13 cellular contexts compared by ENCODE assay signal in the genomic region with DNA sequence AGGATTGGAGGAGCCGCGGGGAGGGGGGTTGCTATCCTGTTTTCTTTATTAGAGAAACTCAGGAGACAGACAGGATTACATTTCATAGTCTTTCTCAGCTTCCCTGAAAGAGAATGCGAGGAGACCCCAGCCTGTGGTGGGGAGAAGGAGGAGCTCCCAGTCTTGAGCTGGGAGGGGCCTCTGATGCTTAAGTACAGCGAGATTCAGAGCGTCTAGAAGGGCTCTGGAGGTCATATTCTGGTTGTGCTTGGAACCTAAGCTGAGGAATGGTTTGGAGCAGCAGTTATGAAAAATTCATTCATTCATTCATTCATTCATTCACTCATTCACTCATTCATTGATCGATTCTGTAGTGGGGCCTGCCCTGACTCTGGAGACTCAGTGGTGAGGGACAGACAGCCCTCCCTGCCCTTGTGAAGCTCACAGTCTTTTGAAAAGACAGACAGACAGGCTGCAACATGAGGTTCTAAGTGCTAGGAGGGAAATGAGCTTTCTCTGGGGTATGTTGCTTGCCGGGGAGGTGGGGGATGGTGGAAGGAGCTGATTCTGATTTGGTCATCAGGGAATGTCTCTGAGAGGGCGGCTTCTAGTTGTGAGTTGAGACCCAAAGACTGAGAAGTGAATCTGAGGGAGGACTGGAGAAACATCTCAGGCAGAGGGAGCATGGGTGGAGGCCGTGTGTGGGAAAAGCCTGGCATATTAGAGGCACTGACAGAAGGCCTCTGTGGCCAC. TPM values are rescaled to one million over a fixed set of nuclear protein-coding genes. Genes with fewer than 3 reads are reported as not detected.
DNase-seq lines count a peak whose midpoint lies in the region; TF ChIP-seq lines count a peak whose summit lies in the region.
"Had no signal": no experiment of that assay in that cellular context is flagged by ENCODE, and none has a peak within 500 bp of the region (broad histone marks: within the 10 kb centered on the region; RNA-seq: fewer than 3 reads in every experiment).

No MANE protein-coding gene starts in this region.

- TF ChIP-seq CTCF in WERI-Rb-1 (IDR thresholded peaks at IDR 0.05; ENCODE audit: low read depth, low read length) (no peak), right atrium auricular region (IDR thresholded peaks at IDR 0.05) (no peak), stomach (IDR thresholded peaks at IDR 0.05) (no peak)

- H3K9me3 ChIP-seq in WERI-Rb-1 (ENCODE audit: severe bottlenecking) (no peaks in the 10 kb centered on the region), right atrium auricular region (no peaks in the 10 kb centered on the region), stomach (no peaks in the 10 kb centered on the region)

- TF ChIP-seq POLR2A in stomach (IDR thresholded peaks at IDR 0.05), result no peak

- peaks cover 32% of the 10 kb centered on the region for H3K4me1 Mint-ChIP-seq in activated naive CD4-positive, alpha-beta T cell treated with anti-CD3 and anti-CD28 coated beads, Interleukin-2, amount 10 ng/mL, durations not matched to agents 7 days and 5 days

- H3K4me3 Mint-ChIP-seq in activated naive CD4-positive, alpha-beta T cell treated with anti-CD3 and anti-CD28 coated beads, Interleukin-2, amount 10 ng/mL, durations not matched to agents 7 days and 5 days, result no peak overlapping the region

- no peaks in the 10 kb centered on the region for H3K9me3 Mint-ChIP-seq in activated naive CD4-positive, alpha-beta T cell treated with anti-CD3 and anti-CD28 coated beads, Interleukin-2, amount 10 ng/mL, durations not matched to agents 7 days and 5 days
- H3K9me3 Mint-ChIP-seq: activated naive CD8-positive, alpha-beta T cell treated with anti-CD3 and anti-CD28 coated beads, Interleukin-2, amount 10 ng/mL, durations not matched to agents 7 days and 5 days had no signal

- DNase-seq in NCI-H2227 (lab: John Stamatoyannopoulos, UW; ENCODE audit: unreplicated experiment) (peak; percentile 2), NCI-H2227 treated with DMSO at 0.1 percent for 48 hours (lab: John Stamatoyannopoulos, UW) (no peak), WERI-Rb-1 (peak; percentile 22), right atrium auricular region (ENCODE audit: low spot score) (peak; percentile 69), stomach (no peak), germinal center (ENCODE audit: low spot score) (no peak), NOMO-1 (lab: John Stamatoyannopoulos, UW; ENCODE audit: unreplicated experiment in 2 of 2) (no peak)
- no peak for DNase-seq in activated naive CD4-positive, alpha-beta T cell treated with anti-CD3 and anti-CD28 coated beads, Interleukin-2, amount 10 ng/mL, durations not matched to agents 7 days and 5 days
- DNase-seq: 8988T; activated naive CD8-positive, alpha-beta T cell treated with anti-CD3 and anti-CD28 coated beads, Interleukin-2, amount 10 ng/mL, durations not matched to agents 7 days and 5 days; kidney; NCI-H1105 treated with DMSO at 0.1 percent for 48 hours; stimulated activated CD4-positive, alpha-beta T cell treated with anti-CD3 and anti-CD28 coated beads, Interleukin-4, amount 100 ng/mL, for 4 hours had no signal

- H3K36me3 ChIP-seq in WERI-Rb-1 (no peaks in the 10 kb centered on the region), right atrium auricular region (no peaks in the 10 kb centered on the region), stomach (no peaks in the 10 kb centered on the region)

- TF ChIP-seq EP300 in stomach (IDR thresholded peaks at IDR 0.05), result no peak

- H3K4me1 ChIP-seq in right atrium auricular region (peaks cover 0 to 40% of the 10 kb centered on the region in 2 donors), stomach (peaks cover 19 to 42% (median 39%) of the 10 kb centered on the region in 4 donors)

- no peak overlapping the region for H3K27ac Mint-ChIP-seq in activated naive CD4-positive, alpha-beta T cell treated with anti-CD3 and anti-CD28 coated beads, Interleukin-2, amount 10 ng/mL, durations not matched to agents 7 days and 5 days
- H3K27ac Mint-ChIP-seq: activated naive CD8-positive, alpha-beta T cell treated with anti-CD3 and anti-CD28 coated beads, Interleukin-2, amount 10 ng/mL, durations not matched to agents 7 days and 5 days had no signal

- intact Hi-C loops in stomach (cut with DNase I; ENCODE audit: low total_unique reads), result loop anchor here (10.0 kb wide), 1 partner anchor 218 kb away; no protein-coding TSS in a partner anchor

- no peak overlapping the region for H3K4me3 ChIP-seq in WERI-Rb-1 (ENCODE audit: low read depth, low read length)
- H3K4me3 ChIP-seq in right atrium auricular region, result no peak overlapping the region
- H3K4me3 ChIP-seq in stomach, result no peak overlapping the region

- H3K36me3 Mint-ChIP-seq in activated naive CD4-positive, alpha-beta T cell treated with anti-CD3 and anti-CD28 coated beads, Interleukin-2, amount 10 ng/mL, durations not matched to agents 7 days and 5 days, result no peaks in the 10 kb centered on the region
- H3K36me3 Mint-ChIP-seq: activated naive CD8-positive, alpha-beta T cell treated with anti-CD3 and anti-CD28 coated beads, Interleukin-2, amount 10 ng/mL, durations not matched to agents 7 days and 5 days had no signal

- H3K27me3 ChIP-seq in WERI-Rb-1 (ENCODE audit: insufficient read depth, low read depth, severe bottlenecking) (peaks cover 8% of the 10 kb centered on the region), right atrium auricular region (no peaks in the 10 kb centered on the region), stomach (peaks cover 0 to 72% (median 25%) of the 10 kb centered on the region in 3 donors)

- H3K27ac ChIP-seq in WERI-Rb-1 (no peak overlapping the region), right atrium auricular region (peak overlapping the region; percentile 85 to 89), stomach (peak overlapping the region in 3 of 5 donors; percentile 0 to 88 (median 77))

- CTCF ChIA-PET in activated naive CD4-positive, alpha-beta T cell treated with anti-CD3 and anti-CD28 coated beads, Interleukin-2, amount 10 ng/mL, durations not matched to agents 7 days and 5 days (lab: Charles Lee), result no interaction called here

- 69 to 77% (median 76%) methylated on average over 9 of the region's 9 CpGs for WGBS in stomach, 5 donors

- H3K27me3 Mint-ChIP-seq in activated naive CD4-positive, alpha-beta T cell treated with anti-CD3 and anti-CD28 coated beads, Interleukin-2, amount 10 ng/mL, durations not matched to agents 7 days and 5 days, result peaks cover 70% of the 10 kb centered on the region

RNA-seq across cellular contexts. Expression of gene SPRY4, which starts 2.5 kb away (rescaled TPM):
- total RNA-seq in right atrium auricular region (10 to 100 TPM; 19.9 to 33.7 TPM), stomach (10 to 100 TPM in 3 of 5 donors, 1 to 10 TPM in 2; 2.9 to 13.6 (median 10.7) TPM)
- 1 to 10 TPM; 1.3 to 7.9 (median 5.2) TPM for polyA plus RNA-seq in stomach

Comparison
In these comparisons a context has a peak if more than half of its experiments do, and no peak if none do; other contexts are left out.
1. DNase-seq: peak in NCI-H2227 (single experiment), WERI-Rb-1 (single experiment) and right atrium auricular region (single experiment); none in NCI-H2227 treated with DMSO at 0.1 percent for 48 hours (single experiment), stomach (single experiment), germinal center (single experiment), NOMO-1 (0 of 2) and activated naive CD4-positive, alpha-beta T cell treated with anti-CD3 and anti-CD28 coated beads, Interleukin-2, amount 10 ng/mL, durations not matched to agents 7 days and 5 days (single experiment).